Comparison of ENCODE assay signal across 8 cellular contexts in the genomic region with DNA sequence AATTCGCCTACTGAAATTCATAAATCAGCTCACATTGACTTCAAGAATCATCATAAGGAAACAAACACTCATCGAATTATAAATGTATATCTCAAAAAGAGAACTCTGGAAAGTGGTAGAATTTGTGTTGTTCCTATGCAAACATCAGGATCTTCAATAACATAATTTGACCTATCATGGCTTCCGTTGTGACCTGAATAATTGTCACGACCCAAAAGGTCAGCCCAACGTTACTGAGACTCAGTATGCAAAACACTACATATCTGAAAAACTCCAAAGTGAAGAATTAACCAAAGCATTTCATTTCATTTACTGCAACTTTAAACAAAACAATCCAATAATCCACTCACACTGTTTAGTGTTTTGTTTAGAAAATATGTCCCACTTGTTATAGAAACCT. TPM values are rescaled to one million over a fixed set of nuclear protein-coding genes. Genes with fewer than 3 reads are reported as not detected.
DNase-seq lines count a peak whose midpoint lies in the region; ATAC-seq, FAIRE-seq and TF ChIP-seq lines count a peak whose summit lies in the region.

No MANE protein-coding gene starts in this region.

- DNase-seq in PC-9, result no peak
- DNase-seq in endothelial cell of umbilical vein (ENCODE audit: low read depth, low spot score), result no peak
- DNase-seq in progenitor cell of endocrine pancreas (ENCODE audit: low spot score, unreplicated experiment), result no peak
- DNase-seq in stimulated activated CD4-positive, alpha-beta T cell treated with anti-CD3 and anti-CD28 coated beads, Interleukin-4, amount 100 ng/mL, for 24 hours, result no peak
- no peak for DNase-seq in DMS114 treated with DMSO at 0.1 percent for 48 hours (lab: John Stamatoyannopoulos, UW; ENCODE audit: unreplicated experiment)

- TF ChIP-seq CTCF in PC-9 (conservative IDR thresholded peaks at IDR 0.05) (no peak), endothelial cell of umbilical vein (IDR thresholded peaks at IDR 0.05; ENCODE audit: extremely low read depth in 1 of 2, insufficient read depth in 1 of 2, low read depth in 1 of 2, low read length in 2 of 2) (no peak), progenitor cell of endocrine pancreas (IDR thresholded peaks at IDR 0.05; ENCODE audit: unreplicated experiment) (no peak)

- H3K9ac ChIP-seq in endothelial cell of umbilical vein (replicated peaks; ENCODE audit: extremely low read depth, insufficient read depth, low read length), result peak overlapping the region; percentile 98

- no peaks in the 10 kb centered on the region for H3K9me1 ChIP-seq in endothelial cell of umbilical vein (replicated peaks; ENCODE audit: control insufficient read depth, extremely low read depth, insufficient read depth, low read length)

- peak overlapping the region; percentile 99 for H3K27ac Mint-ChIP-seq in progenitor cell of endocrine pancreas

- H3K9me3 Mint-ChIP-seq in progenitor cell of endocrine pancreas (ENCODE audit: low read depth), result no peaks in the 10 kb centered on the region

- TF ChIP-seq POLR2A in endothelial cell of umbilical vein (IDR thresholded peaks at IDR 0.05; ENCODE audit: low read depth, low read length), result no peak

- POLR2A ChIA-PET in PC-9 (lab: Charles Lee; ENCODE audit: unreplicated experiment), result no interaction called here
- POLR2A ChIA-PET in endothelial cell of umbilical vein (lab: Charles Lee), result interaction anchor here (1.5 kb wide), 1 partner anchor 24 kb away, joined by 5 read pairs; no protein-coding TSS in a partner anchor

- H3K79me2 ChIP-seq in PC-9 (ENCODE audit: low read depth), result peaks cover 62% of the 10 kb centered on the region
- H3K79me2 ChIP-seq in endothelial cell of umbilical vein (ENCODE audit: control insufficient read depth, insufficient read depth, low read length), result peaks cover 55% of the 10 kb centered on the region

- ATAC-seq in HG02870 (IDR thresholded peaks at IDR 0.05; ENCODE audit: unreplicated experiment), result no peak
- no peak for ATAC-seq in HG03521 (IDR thresholded peaks at IDR 0.05; ENCODE audit: unreplicated experiment)

- CTCF ChIA-PET in PC-9 (lab: Charles Lee), result no interaction called here
- CTCF ChIA-PET in endothelial cell of umbilical vein (lab: Charles Lee), result interaction anchor here (0.7 to 1.0 kb wide), 2 partner anchors 10 to 45 kb away, joined by 3 to 4 read pairs; no protein-coding TSS in a partner anchor

- H3K9me3 ChIP-seq in PC-9 (ENCODE audit: insufficient read depth, low read depth) (no peaks in the 10 kb centered on the region), endothelial cell of umbilical vein (replicated peaks; ENCODE audit: control insufficient read depth, insufficient read depth, low read length) (no peaks in the 10 kb centered on the region)

- peaks cover 19% of the 10 kb centered on the region for H3F3A ChIP-seq in PC-9 (ENCODE audit: insufficient read depth, low read depth)

- FAIRE-seq in endothelial cell of umbilical vein (lab: Jason Lieb, UNC), result no peak

- peak overlapping the region; percentile 94 for H3K4me3 Mint-ChIP-seq in progenitor cell of endocrine pancreas (ENCODE audit: low read depth)

- H3K36me3 Mint-ChIP-seq in progenitor cell of endocrine pancreas (ENCODE audit: insufficient read depth), result no peaks in the 10 kb centered on the region

- H3K4me2 ChIP-seq in PC-9, result peak overlapping the region; percentile 95
- peak overlapping the region; percentile 87 for H3K4me2 ChIP-seq in endothelial cell of umbilical vein (ENCODE audit: insufficient read depth, low read length)

- H2AFZ ChIP-seq in PC-9 (no peak overlapping the region; the same call in 1 of the 2 replicates), endothelial cell of umbilical vein (ENCODE audit: low read depth, low read length) (no peak overlapping the region)

- intact Hi-C loops in PC-9 (cut with micrococcal nuclease; ENCODE audit: unreplicated experiment), result loop anchor here (2.0 to 10.0 kb wide), 2 partner anchors 23 to 469 kb away; partner anchors contain the start of gene HINT1
- intact Hi-C loops in endothelial cell of umbilical vein (cut with micrococcal nuclease), result loop anchor here (1.0 kb wide), 1 partner anchor 211 kb away; no protein-coding TSS in a partner anchor

- H3K4me1 ChIP-seq in PC-9 (replicated peaks; ENCODE audit: insufficient read depth) (peaks cover 38% of the 10 kb centered on the region), endothelial cell of umbilical vein (ENCODE audit: control insufficient read depth, extremely low read depth, insufficient read depth, low read length) (peaks cover 16% of the 10 kb centered on the region)

- H3K4me3 ChIP-seq in GM08714 (ENCODE audit: low read length) (peak overlapping the region; percentile 82), PC-9 (peak overlapping the region; percentile 66), endothelial cell of umbilical vein (replicated peaks in 1 of 3; ENCODE audit: insufficient read depth in 1 of 3, low read depth in 1 of 3, low read length in 3 of 3) (peak overlapping the region; percentile 23 to 82 (median 56))

- H3K27me3 Mint-ChIP-seq in progenitor cell of endocrine pancreas, result no peaks in the 10 kb centered on the region

- BruUV-seq in PC-9 (replicated peaks; lab: Mats Ljungman, UMichigan) (no TSS peak), endothelial cell of umbilical vein (replicated peaks; lab: Mats Ljungman, UMichigan) (no TSS peak)

- dilution Hi-C loops in endothelial cell of umbilical vein (cut with MboI; ENCODE audit: extremely low pct_ligation_motif_present, low sequenced_read_pairs), result no loop called here

- H3K36me3 ChIP-seq in PC-9 (ENCODE audit: low read depth), result no peaks in the 10 kb centered on the region
- no peaks in the 10 kb centered on the region for H3K36me3 ChIP-seq in endothelial cell of umbilical vein (ENCODE audit: control insufficient read depth in 2 of 2, extremely low read depth in 1 of 2, insufficient read depth in 2 of 2, low read length in 2 of 2)

- H3K9me2 ChIP-seq in PC-9 (ENCODE audit: insufficient read depth), result no peaks in the 10 kb centered on the region

- H3K27me3 ChIP-seq in PC-9 (ENCODE audit: insufficient read depth, low read depth), result no peaks in the 10 kb centered on the region
- no peaks in the 10 kb centered on the region for H3K27me3 ChIP-seq in endothelial cell of umbilical vein (ENCODE audit: control insufficient read depth in 2 of 2, insufficient read depth in 2 of 2, low read length in 2 of 2)

- H4K20me1 ChIP-seq in PC-9 (ENCODE audit: insufficient read depth) (peaks cover 7% of the 10 kb centered on the region; the same call in 1 of the 2 replicates), endothelial cell of umbilical vein (replicated peaks; ENCODE audit: control insufficient read depth, extremely low read depth, insufficient read depth, low read length) (no peaks in the 10 kb centered on the region)

- H3K27ac ChIP-seq in PC-9 (peak overlapping the region; percentile 96; the same call in 1 of the 2 replicates), endothelial cell of umbilical vein (ENCODE audit: insufficient read depth, low read depth, low read length) (peak overlapping the region; percentile 95)

- peaks cover 24% of the 10 kb centered on the region for H3K4me1 Mint-ChIP-seq in progenitor cell of endocrine pancreas (ENCODE audit: low read depth)

TF ChIP-seq in endothelial cell of umbilical vein, 7 proteins besides CTCF, POLR2A, EP300 and RAD21:
- TF ChIP-seq MAX (IDR thresholded peaks at IDR 0.05; ENCODE audit: insufficient read depth, insufficient read length) (no peak), JUN (IDR thresholded peaks at IDR 0.05; ENCODE audit: borderline replicate concordance, insufficient read depth, insufficient read length, low read depth) (no peak), EZH2 (IDR thresholded peaks at IDR 0.05; ENCODE audit: borderline replicate concordance, low read depth, low read length, severe bottlenecking) (no peak), POLR2AphosphoS5 (IDR thresholded peaks at IDR 0.05; ENCODE audit: insufficient read depth, low read depth, low read length) (no peak), GATA2 (IDR thresholded peaks at IDR 0.05; ENCODE audit: insufficient read depth, insufficient read length, low read depth, low read length) (no peak), MYC (IDR thresholded peaks at IDR 0.05; ENCODE audit: low read depth, low read length) (no peak), FOS (IDR thresholded peaks at IDR 0.05; ENCODE audit: borderline replicate concordance, insufficient read depth, low read length) (no peak)
TF ChIP-seq in endothelial cell of umbilical vein: peak in this region for 0.

RNA-seq across cellular contexts. Expression of gene RAPGEF6, which starts 1.2 kb away (rescaled TPM):
- total RNA-seq in PC-9 (2021) (17.1 and 21.9 TPM in 2 replicates), endothelial cell of umbilical vein (13.9 and 17.5 TPM in 2 replicates), progenitor cell of endocrine pancreas (28.4 and 29.1 TPM in 2 replicates)
- 2.6 and 3.5 TPM in 2 replicates for polyA plus RNA-seq in endothelial cell of umbilical vein
- 3.2 and 4.0 TPM in 2 replicates for polyA plus RNA-seq in endothelial cell of umbilical vein (2011; cell fraction: cytosol; rRNA removed)
- 15.5 and 16.4 TPM in 2 replicates for polyA plus RNA-seq in endothelial cell of umbilical vein (2011; cell fraction: nucleus; rRNA removed)
- 4.4 and 6.7 TPM in 2 replicates for polyA plus RNA-seq in endothelial cell of umbilical vein (2012)
- 26.3 and 33.9 TPM in 2 replicates for polyA minus RNA-seq in endothelial cell of umbilical vein
- 12.0 TPM for polyA minus RNA-seq in endothelial cell of umbilical vein (2011; cell fraction: cytosol; rRNA and poly(A)+ RNA removed)
- polyA minus RNA-seq in endothelial cell of umbilical vein (2011; cell fraction: nucleus; rRNA and poly(A)+ RNA removed), result 56.3 and 90.5 TPM in 2 replicates
